In the genomic region with DNA sequence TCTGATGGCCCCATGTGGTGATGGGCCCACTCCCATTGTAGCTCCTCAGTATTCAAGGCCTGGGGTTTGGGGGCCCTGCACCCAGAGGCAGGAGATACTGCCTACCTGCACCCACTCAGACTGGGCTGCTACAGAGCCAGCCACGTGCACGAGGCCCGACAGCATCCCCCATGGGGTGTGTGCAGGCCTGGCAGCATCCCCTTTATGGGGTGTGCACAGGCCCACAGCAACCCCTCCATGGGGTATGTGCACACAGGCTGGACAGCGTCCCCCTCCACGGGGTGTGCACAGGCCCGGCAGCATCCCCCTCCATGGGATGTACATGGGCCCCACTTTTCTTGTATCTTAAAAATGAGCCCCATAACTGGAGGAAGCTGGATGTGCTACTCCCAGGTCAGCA, we compare ENCODE assay signal across 28 cellular contexts.
"Had no signal": no experiment of that assay in that cellular context is flagged by ENCODE, and none has a peak within 500 bp of the region (broad histone marks: within the 10 kb centered on the region; RNA-seq: fewer than 3 reads in every experiment).

No MANE protein-coding gene starts in this region.

- H3K36me3 Mint-ChIP-seq: stimulated activated effector memory CD8-positive, alpha-beta T cell treated with anti-CD3 and anti-CD28 coated beads, Interleukin-12 subunit alpha, Interleukin-12 subunit beta, amount 100 ng/mL, for 72 hours; stimulated activated memory B cell treated with anti-CD40 and anti-IgM and Interleukin-4, amounts not matched to agents 10 μg/mL and 1 μg/mL and 100 μg/mL, for 72 hours; stimulated activated naive B cell treated with anti-CD40 and anti-IgM and Interleukin-4, amounts not matched to agents 10 μg/mL and 1 μg/mL and 100 μg/mL, for 72 hours; type B pancreatic cell had no signal

- ATAC-seq: stimulated activated effector memory CD8-positive, alpha-beta T cell treated with anti-CD3 and anti-CD28 coated beads, Interleukin-12 subunit alpha, Interleukin-12 subunit beta, amount 100 ng/mL, for 72 hours; stimulated activated memory B cell treated with anti-CD40 and anti-IgM and Interleukin-4, amounts not matched to agents 10 μg/mL and 1 μg/mL and 100 μg/mL, for 72 hours; stimulated activated naive B cell treated with anti-CD40 and anti-IgM and Interleukin-4, amounts not matched to agents 10 μg/mL and 1 μg/mL and 100 μg/mL, for 72 hours; stimulated activated naive CD8-positive, alpha-beta T cell treated with anti-CD3 and anti-CD28 coated beads, Interleukin-15, amount 100 ng/mL, for 72 hours; stimulated activated naive CD8-positive, alpha-beta T cell treated with anti-CD3 and anti-CD28 coated beads, Interleukin-15, Interleukin-2, amounts not matched to agents 100 U/mL and 50 U/mL, for 24 hours; upper lobe of right lung had no signal

- H3K36me3 ChIP-seq: stomach, suprapubic skin, thoracic aorta, thyroid gland, tibial artery, tibial nerve, transverse colon, upper lobe of left lung, upper lobe of right lung, uterus, vagina had no signal

- H3K4me3 Mint-ChIP-seq: stimulated activated effector memory CD8-positive, alpha-beta T cell treated with anti-CD3 and anti-CD28 coated beads, Interleukin-12 subunit alpha, Interleukin-12 subunit beta, amount 100 ng/mL, for 72 hours; stimulated activated memory B cell treated with anti-CD40 and anti-IgM and Interleukin-4, amounts not matched to agents 10 μg/mL and 1 μg/mL and 100 μg/mL, for 72 hours; stimulated activated naive B cell treated with anti-CD40 and anti-IgM and Interleukin-4, amounts not matched to agents 10 μg/mL and 1 μg/mL and 100 μg/mL, for 72 hours; stimulated activated naive CD8-positive, alpha-beta T cell treated with anti-CD3 and anti-CD28 coated beads, Interleukin-15, amount 100 ng/mL, for 72 hours; stimulated activated naive CD8-positive, alpha-beta T cell treated with anti-CD3 and anti-CD28 coated beads, Interleukin-15, Interleukin-2, amounts not matched to agents 100 ng/mL and 50 ng/mL, for 24 hours; type B pancreatic cell had no signal

- H3K9me3 ChIP-seq: stomach, suprapubic skin, testis, thoracic aorta, thyroid gland, tibial artery, tibial nerve, transverse colon, upper lobe of left lung, upper lobe of right lung, uterus, vagina had no signal

- DNase-seq: stimulated activated CD4-positive, alpha-beta T cell treated with anti-CD3 and anti-CD28 coated beads, Interleukin-2, amount 100 ng/mL, for 48 hours; stimulated activated CD4-positive, alpha-beta T cell treated with anti-CD3 and anti-CD28 coated beads, Interleukin-4, amount 100 ng/mL, for 1 hour; stimulated activated CD4-positive, alpha-beta T cell treated with anti-CD3 and anti-CD28 coated beads, Interleukin-4, amount 100 ng/mL, for 24 hours; stimulated activated CD4-positive, alpha-beta T cell treated with anti-CD3 and anti-CD28 coated beads, Interleukin-4, amount 100 ng/mL, for 4 hours; stimulated activated CD8-positive, alpha-beta memory T cell treated with anti-CD3 and anti-CD28 coated beads, Interleukin-4, amount 100 ng/mL, for 48 hours; stimulated activated naive B cell treated with anti-CD40 and anti-IgM and Interleukin-4, amounts not matched to agents 10 μg/mL and 1 μg/mL and 100 μg/mL, for 72 hours; stimulated activated naive CD4-positive, alpha-beta T cell; stimulated activated naive CD4-positive, alpha-beta T cell treated with Interleukin-2 at 50 U/mL for 16 hours; stimulated activated naive CD8-positive, alpha-beta T cell treated with anti-CD3 and anti-CD28 coated beads, Interleukin-15, amount 100 ng/mL, for 72 hours; stimulated activated naive CD8-positive, alpha-beta T cell treated with anti-CD3 and anti-CD28 coated beads, Interleukin-15, Interleukin-2, amounts not matched to agents 100 U/mL and 50 U/mL, for 24 hours; stomach; substantia nigra; testis; thyroid gland; tibial artery; transverse colon; trophoblast cell; upper lobe of right lung; uterus had no signal

- H3K4me3 ChIP-seq: stomach, suprapubic skin, testis, thoracic aorta, thyroid gland, tibial artery, tibial nerve, transverse colon, upper lobe of left lung, upper lobe of right lung, uterus, vagina had no signal

- H3K9me3 Mint-ChIP-seq: stimulated activated effector memory CD8-positive, alpha-beta T cell treated with anti-CD3 and anti-CD28 coated beads, Interleukin-12 subunit alpha, Interleukin-12 subunit beta, amount 100 ng/mL, for 72 hours; stimulated activated memory B cell treated with anti-CD40 and anti-IgM and Interleukin-4, amounts not matched to agents 10 μg/mL and 1 μg/mL and 100 μg/mL, for 72 hours; stimulated activated naive B cell treated with anti-CD40 and anti-IgM and Interleukin-4, amounts not matched to agents 10 μg/mL and 1 μg/mL and 100 μg/mL, for 72 hours; stimulated activated naive CD8-positive, alpha-beta T cell treated with anti-CD3 and anti-CD28 coated beads, Interleukin-15, amount 100 ng/mL, for 72 hours; stimulated activated naive CD8-positive, alpha-beta T cell treated with anti-CD3 and anti-CD28 coated beads, Interleukin-15, Interleukin-2, amounts not matched to agents 100 ng/mL and 50 ng/mL, for 24 hours; type B pancreatic cell had no signal

- H3K27ac Mint-ChIP-seq: stimulated activated effector memory CD8-positive, alpha-beta T cell treated with anti-CD3 and anti-CD28 coated beads, Interleukin-12 subunit alpha, Interleukin-12 subunit beta, amount 100 ng/mL, for 72 hours; stimulated activated memory B cell treated with anti-CD40 and anti-IgM and Interleukin-4, amounts not matched to agents 10 μg/mL and 1 μg/mL and 100 μg/mL, for 72 hours; stimulated activated naive B cell treated with anti-CD40 and anti-IgM and Interleukin-4, amounts not matched to agents 10 μg/mL and 1 μg/mL and 100 μg/mL, for 72 hours; stimulated activated naive CD8-positive, alpha-beta T cell treated with anti-CD3 and anti-CD28 coated beads, Interleukin-15, Interleukin-2, amounts not matched to agents 100 ng/mL and 50 ng/mL, for 24 hours; type B pancreatic cell had no signal

- H3K4me1 ChIP-seq: stomach, suprapubic skin, testis, thyroid gland, tibial artery, tibial nerve, transverse colon, upper lobe of left lung, upper lobe of right lung, uterus, vagina had no signal

- H3K4me1 Mint-ChIP-seq: stimulated activated effector memory CD8-positive, alpha-beta T cell treated with anti-CD3 and anti-CD28 coated beads, Interleukin-12 subunit alpha, Interleukin-12 subunit beta, amount 100 ng/mL, for 72 hours; stimulated activated memory B cell treated with anti-CD40 and anti-IgM and Interleukin-4, amounts not matched to agents 10 μg/mL and 1 μg/mL and 100 μg/mL, for 72 hours; stimulated activated naive B cell treated with anti-CD40 and anti-IgM and Interleukin-4, amounts not matched to agents 10 μg/mL and 1 μg/mL and 100 μg/mL, for 72 hours; stimulated activated naive CD8-positive, alpha-beta T cell treated with anti-CD3 and anti-CD28 coated beads, Interleukin-15, amount 100 ng/mL, for 72 hours had no signal

- H3K27me3 ChIP-seq: testis, thyroid gland, tibial nerve, transverse colon, upper lobe of left lung, upper lobe of right lung, uterus, vagina had no signal

- H3K27ac ChIP-seq: stomach, suprapubic skin, testis, thoracic aorta, thyroid gland, tibial artery, tibial nerve, transverse colon, upper lobe of left lung, upper lobe of right lung, uterus, vagina had no signal
